8 cellular contexts compared by ENCODE assay signal in the genomic region with DNA sequence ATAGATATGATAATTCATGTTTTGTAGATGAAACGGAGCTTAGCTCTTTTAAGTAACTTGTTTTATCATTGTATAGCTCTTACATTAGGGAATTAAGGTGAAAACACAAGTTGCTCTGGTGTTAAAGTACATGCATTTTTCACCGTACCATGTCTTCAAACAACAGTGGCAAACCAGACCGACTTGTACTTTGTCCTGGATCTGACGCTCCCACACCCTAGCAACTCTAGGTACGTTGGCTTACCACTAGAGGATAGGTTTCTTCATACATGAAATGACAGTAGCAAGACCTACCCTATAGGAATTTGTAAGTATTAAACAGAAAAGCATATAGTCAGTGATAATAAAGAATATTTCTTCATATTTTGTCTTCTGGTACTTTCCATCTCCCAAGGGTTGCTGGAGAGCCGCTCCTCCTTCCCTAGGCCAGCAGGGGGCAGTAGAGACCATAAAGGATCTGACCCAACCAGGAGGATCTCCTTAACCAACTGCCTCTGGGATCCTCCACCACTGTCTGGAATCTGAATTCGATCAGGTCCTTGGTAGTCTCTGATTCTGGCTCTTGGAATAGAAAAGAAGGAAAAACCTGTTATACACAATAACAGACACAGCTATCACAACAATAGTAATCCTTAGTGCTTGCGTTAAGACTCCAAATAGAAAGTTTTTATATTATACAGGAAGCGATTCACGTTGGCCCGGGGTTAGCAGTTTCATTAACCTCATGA.
DNase-seq lines count a peak whose midpoint lies in the region; ATAC-seq and TF ChIP-seq lines count a peak whose summit lies in the region.

No MANE protein-coding gene starts in this region.

- TF ChIP-seq CTCF in cardiac fibroblast (IDR thresholded peaks at IDR 0.05; ENCODE audit: low read depth, low read length), result peak; percentile 94

- DNase-seq in G401 (ENCODE audit: low spot score), result peak; percentile 42
- peak; percentile 43 for DNase-seq in LHCN-M2 (ENCODE audit: low read depth)
- DNase-seq in RPMI8226, result peak; percentile 49
- peak; percentile 69 to 74 for DNase-seq in cardiac fibroblast (ENCODE audit: low read depth in 2 of 2)
- DNase-seq in kidney tubule cell (ENCODE audit: low spot score), result peak; percentile 63
- peak; percentile 8 for DNase-seq in stimulated activated CD8-positive, alpha-beta memory T cell treated with anti-CD3 and anti-CD28 coated beads, Interleukin-15, amount 100 ng/mL, for 24 hours (ENCODE audit: low read depth)
- DNase-seq in GOT3 (lab: John Stamatoyannopoulos, UW), result no peak

- peak; percentile 76 for ATAC-seq in GM21526 (IDR thresholded peaks at IDR 0.05; ENCODE audit: low FRiP score, unreplicated experiment)

- H3K4me3 ChIP-seq in cardiac fibroblast (replicated peaks in 1 of 2; ENCODE audit: low read depth in 2 of 2, low read length in 2 of 2), result no peak overlapping the region

- in situ Hi-C loops in G401 (cut with HindIII; ENCODE audit: low sequenced_read_pairs), result no loop called here
